20 cellular contexts compared by ENCODE assay signal in the genomic region with DNA sequence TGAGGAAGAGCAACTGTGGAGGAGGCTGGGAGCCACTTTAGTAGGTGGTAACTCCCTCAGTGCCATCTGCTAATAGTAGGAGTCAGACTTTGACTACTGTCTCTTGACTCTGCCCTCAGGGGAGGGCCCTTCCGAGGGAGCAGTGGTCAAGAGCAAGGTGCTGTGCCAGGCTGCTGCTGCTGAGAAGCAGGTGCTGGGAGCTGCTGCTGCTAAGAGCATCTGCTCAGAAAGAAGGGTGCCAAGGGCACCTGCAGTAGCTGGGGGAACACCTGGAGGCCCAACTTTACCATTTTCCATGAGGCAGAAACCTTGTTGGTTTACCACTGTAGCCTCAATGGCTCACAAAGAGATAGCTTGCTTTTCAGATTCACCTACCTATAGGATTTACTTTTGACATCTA. TPM values are rescaled to one million over a fixed set of nuclear protein-coding genes. Genes with fewer than 3 reads are reported as not detected.
DNase-seq lines count a peak whose midpoint lies in the region; TF ChIP-seq lines count a peak whose summit lies in the region.
"Had no signal": no experiment of that assay in that cellular context is flagged by ENCODE, and none has a peak within 500 bp of the region (broad histone marks: within the 10 kb centered on the region; RNA-seq: fewer than 3 reads in every experiment).

No MANE protein-coding gene starts in this region.

- no peaks in the 10 kb centered on the region for H3K27me3 Mint-ChIP-seq in osteocyte (ENCODE audit: unreplicated experiment)

- no peaks in the 10 kb centered on the region for H3K9me3 Mint-ChIP-seq in osteocyte (ENCODE audit: unreplicated experiment)

- no peaks in the 10 kb centered on the region for H3K36me3 Mint-ChIP-seq in osteocyte (ENCODE audit: unreplicated experiment)
- H3K36me3 Mint-ChIP-seq: CD14-positive monocyte; CD4-positive, alpha-beta memory T cell had no signal

- H3K4me3 ChIP-seq in esophagus muscularis mucosa (no peak overlapping the region), transverse colon (no peak overlapping the region)
- H3K4me3 ChIP-seq: BLaER1, GM23338 had no signal

- H3K9me3 ChIP-seq in esophagus muscularis mucosa = no peaks in the 10 kb centered on the region
- no peaks in the 10 kb centered on the region for H3K9me3 ChIP-seq in transverse colon

- H3K4me1 ChIP-seq in esophagus muscularis mucosa = peaks cover 0 to 7% (median 0%) of the 10 kb centered on the region in 4 donors
- no peaks in the 10 kb centered on the region for H3K4me1 ChIP-seq in transverse colon

- no peaks in the 10 kb centered on the region for H3K27me3 ChIP-seq in esophagus muscularis mucosa
- no peaks in the 10 kb centered on the region for H3K27me3 ChIP-seq in transverse colon
- H3K27me3 ChIP-seq: BLaER1 had no signal

- WGBS in esophagus muscularis mucosa = 79% methylated on average over 1 of the region's 1 CpG
- WGBS in transverse colon (ENCODE audit: low coverage in 1 of 2), 2 donors = 44% methylated on average over 1 of the region's 1 CpG; no CpG with 5 or more reads in 1 of the 2 donors

- intact Hi-C loops in esophagus muscularis mucosa (cut with DNase I) (no loop called here), transverse colon (cut with DNase I; ENCODE audit: low total_unique reads) (no loop called here)

- DNase-seq in activated effector memory CD4-positive, alpha-beta T cell treated with anti-CD3 and anti-CD28 coated beads, Interleukin-2, amount 50 U/mL, for 16 hours = peak; percentile 8
- no peak for DNase-seq in activated effector memory CD4-positive, alpha-beta T cell treated with Interleukin-2 at 50 U/mL for 16 hours
- DNase-seq in NCI-H2171 treated with DMSO at 0.1 percent for 48 hours (lab: John Stamatoyannopoulos, UW) (peak; percentile 70), esophagus muscularis mucosa (ENCODE audit: extremely low spot score) (peak; percentile 47), transverse colon (no peak), GDM1 (lab: John Stamatoyannopoulos, UW) (no peak), osteocyte (ENCODE audit: extremely low spot score, unreplicated experiment) (no peak)
- DNase-seq: 8988T; CD4-positive, alpha-beta memory T cell; DMS153; DMS79; GF-D8; H7; HFFc6 had no signal

- in situ Hi-C loops in transverse colon (cut with MboI; ENCODE audit: low pct_ligation_motif_present in 1 of 4, low pct_unique_long_range_greater_than_20kb in 1 of 4, low sequenced_read_pairs in 3 of 4) = no loop called here

- TF ChIP-seq EP300 in esophagus muscularis mucosa (IDR thresholded peaks at IDR 0.05) (no peak), transverse colon (IDR thresholded peaks at IDR 0.05; ENCODE audit: low read depth) (no peak)

- TF ChIP-seq CTCF in esophagus muscularis mucosa (IDR thresholded peaks at IDR 0.05) (no peak), transverse colon (IDR thresholded peaks at IDR 0.05) (no peak), osteocyte (IDR thresholded peaks at IDR 0.05) (no peak)

- H3K27ac Mint-ChIP-seq in osteocyte (ENCODE audit: unreplicated experiment) = no peak overlapping the region
- H3K27ac Mint-ChIP-seq: CD14-positive monocyte; CD4-positive, alpha-beta memory T cell; GM23338; HFFc6 had no signal

- no peaks in the 10 kb centered on the region for H3K4me1 Mint-ChIP-seq in osteocyte (ENCODE audit: unreplicated experiment)
- H3K4me1 Mint-ChIP-seq: CD14-positive monocyte; CD4-positive, alpha-beta memory T cell had no signal

- H3K27ac ChIP-seq in esophagus muscularis mucosa (replicated peaks in 1 of 4) = no peak overlapping the region
- no peak overlapping the region for H3K27ac ChIP-seq in transverse colon
- H3K27ac ChIP-seq: BLaER1 had no signal

- H3K4me3 Mint-ChIP-seq in osteocyte (ENCODE audit: unreplicated experiment) = no peak overlapping the region
- H3K4me3 Mint-ChIP-seq: CD14-positive monocyte; CD4-positive, alpha-beta memory T cell; GM23338; HFFc6 had no signal

- TF ChIP-seq POLR2A in esophagus muscularis mucosa (IDR thresholded peaks at IDR 0.05; ENCODE audit: low read depth) (no peak), transverse colon (IDR thresholded peaks at IDR 0.05) (no peak)

- no peaks in the 10 kb centered on the region for H3K36me3 ChIP-seq in esophagus muscularis mucosa
- no peaks in the 10 kb centered on the region for H3K36me3 ChIP-seq in transverse colon
- H3K36me3 ChIP-seq: BLaER1 had no signal

RNA-seq across cellular contexts. Expression of a gene that starts 18.5 kb away (rescaled TPM):
- total RNA-seq in esophagus muscularis mucosa = not detected
- not detected for total RNA-seq in transverse colon
- not detected in 2 replicates for total RNA-seq in osteocyte
- total RNA-seq: A673; CD4-positive, alpha-beta memory T cell; Daoy; GM23338; H7; HepG2; HFFc6 had no signal

Comparison
In these comparisons a context has a peak if more than half of its experiments do, and no peak if none do; other contexts are left out.
1. DNase-seq: peak in activated effector memory CD4-positive, alpha-beta T cell treated with anti-CD3 and anti-CD28 coated beads, Interleukin-2, amount 50 U/mL, for 16 hours (single experiment), NCI-H2171 treated with DMSO at 0.1 percent for 48 hours (single experiment) and esophagus muscularis mucosa (single experiment); none in activated effector memory CD4-positive, alpha-beta T cell treated with Interleukin-2 at 50 U/mL for 16 hours (single experiment), transverse colon (single experiment), GDM1 (single experiment) and osteocyte (single experiment).